In genomic region chr4:162102713-162103112, GRCh38 we compare ENCODE assay signal across 28 cellular contexts.
"Had no signal": no experiment of that assay in that cellular context is flagged by ENCODE, and none has a peak within 500 bp of the region (broad histone marks: within the 10 kb centered on the region; RNA-seq: fewer than 3 reads in every experiment).

No MANE protein-coding gene starts in this region.

- DNase-seq: activated CD4-positive, alpha-beta memory T cell treated with anti-CD3 and anti-CD28 coated beads for 36 hours; activated CD4-positive, alpha-beta T cell treated with anti-CD3 and anti-CD28 coated beads for 36 hours; activated CD4-positive, alpha-beta T cell treated with anti-CD3 and anti-CD28 coated beads, Interleukin-2, amount 10 ng/mL, durations not matched to agents 24 days and 14 days; activated CD4-positive, CD25-positive, alpha-beta regulatory T cell; activated CD4-positive, CD25-positive, alpha-beta regulatory T cell treated with anti-CD3 and anti-CD28 coated beads, Interleukin-2, amount 50 U/mL, for 72 hours; activated CD8-positive, alpha-beta memory T cell treated with anti-CD3 and anti-CD28 coated beads, Interleukin-2, amount 10 ng/mL, durations not matched to agents 7 days and 5 days; activated CD8-positive, alpha-beta memory T cell treated with anti-CD3 and anti-CD28 coated beads, Interleukin-2, amount 50 U/mL, for 4 hours; activated CD8-positive, alpha-beta T cell treated with anti-CD3 and anti-CD28 coated beads, Interleukin-2, amount 10 ng/mL, durations not matched to agents 7 days and 5 days; activated effector memory CD4-positive, alpha-beta T cell treated with anti-CD3 and anti-CD28 coated beads, Interleukin-2, amount 50 U/mL, for 16 hours; activated naive CD4-positive, alpha-beta T cell treated with anti-CD3 and anti-CD28 coated beads for 36 hours; activated naive CD8-positive, alpha-beta T cell treated with anti-CD3 and anti-CD28 coated beads, Interleukin-2, amount 10 ng/mL, durations not matched to agents 7 days and 5 days; activated T-cell treated with anti-CD3 and anti-CD28 coated beads, Interleukin-2, amount 50 U/mL, for 1 hour; activated T-cell treated with anti-CD3 and anti-CD28 coated beads, Interleukin-2, amount 50 U/mL, for 48 hours; central memory CD4-positive, alpha-beta T cell; cerebellar nuclear complex; colonic mucosa; effector CD8-positive, alpha-beta T cell; esophagus squamous epithelium; foreskin melanocyte; heart right ventricle; T-helper 2 cell had no signal

- H3K4me3 ChIP-seq: ascending aorta, breast epithelium, cardiac muscle cell, colonic mucosa, esophagus squamous epithelium, gastroesophageal sphincter, heart right ventricle had no signal

- FAIRE-seq: endothelial cell of umbilical vein had no signal

- H3K9me3 ChIP-seq: breast epithelium, colonic mucosa, gastroesophageal sphincter had no signal

- ATAC-seq: activated CD4-positive, alpha-beta T cell treated with anti-CD3 and anti-CD28 coated beads for 36 hours; activated CD8-positive, alpha-beta memory T cell treated with anti-CD3 and anti-CD28 coated beads, Interleukin-2, amount 10 ng/mL, durations not matched to agents 7 days and 5 days; activated CD8-positive, alpha-beta T cell treated with anti-CD3 and anti-CD28 coated beads, Interleukin-2, amount 10 ng/mL, durations not matched to agents 7 days and 5 days; activated naive CD4-positive, alpha-beta T cell treated with anti-CD3 and anti-CD28 coated beads, Interleukin-2, amount 50 U/mL, for 72 hours; gastroesophageal sphincter; heart right ventricle had no signal

- H3K27ac ChIP-seq: ascending aorta, breast epithelium, cardiac muscle cell, colonic mucosa, epithelial cell of prostate, esophagus squamous epithelium, gastroesophageal sphincter, heart right ventricle had no signal

- H3K36me3 ChIP-seq: ascending aorta, breast epithelium, cardiac muscle cell, colonic mucosa, esophagus squamous epithelium, gastroesophageal sphincter, heart right ventricle had no signal

- H3K4me1 ChIP-seq: ascending aorta, breast epithelium, colonic mucosa, esophagus squamous epithelium, gastroesophageal sphincter, heart right ventricle had no signal

- H3K27me3 ChIP-seq: ascending aorta, breast epithelium, cardiac muscle cell, colonic mucosa, esophagus squamous epithelium, gastroesophageal sphincter, heart right ventricle had no signal
